In the genomic region with DNA sequence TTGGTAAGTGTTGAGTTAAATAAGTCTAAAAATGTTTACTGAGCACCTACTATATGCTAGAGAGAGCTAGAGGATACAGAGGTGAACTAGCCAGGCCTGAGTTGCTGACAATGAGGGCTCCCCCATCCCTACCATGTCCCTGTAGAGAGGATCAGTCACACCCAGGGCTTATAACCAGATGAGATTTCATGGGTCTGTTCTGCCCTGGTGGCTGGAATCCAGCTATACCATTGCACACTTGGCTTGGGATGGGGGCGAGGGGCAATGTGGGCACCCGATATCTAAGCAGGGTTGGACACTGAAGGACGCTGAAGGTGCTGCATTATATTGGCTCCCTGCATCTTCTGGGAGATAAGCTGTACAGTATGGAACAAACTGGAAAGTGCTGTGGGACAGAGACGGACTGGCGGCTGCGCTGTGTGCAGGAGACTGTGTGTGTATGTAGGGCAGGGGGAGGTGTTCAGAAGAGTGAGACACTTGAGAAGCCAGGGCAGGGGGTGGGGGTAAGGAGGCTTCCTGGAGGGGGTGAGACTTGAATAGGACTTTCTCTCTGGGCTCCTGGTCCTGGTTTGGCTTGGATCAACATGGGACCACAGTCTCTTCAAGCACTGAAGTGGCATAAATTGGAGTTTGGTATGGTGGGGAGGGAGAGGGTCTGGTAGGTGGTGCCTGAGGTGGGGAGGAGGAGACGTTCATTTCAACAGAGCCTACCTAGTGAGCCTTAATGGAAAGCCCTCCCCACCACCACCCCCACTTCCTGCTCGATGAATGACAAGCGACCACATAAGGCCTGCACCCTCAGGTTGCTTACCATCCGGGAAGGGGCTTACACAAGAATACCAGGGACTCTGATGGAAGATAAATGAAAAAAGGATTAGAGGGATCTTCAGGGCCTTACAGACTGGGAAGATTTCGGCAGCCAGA, we compare ENCODE assay signal across 10 cellular contexts. TPM values are rescaled to one million over a fixed set of nuclear protein-coding genes. Genes with fewer than 3 reads are reported as not detected.
A peak's percentile ranks its signal among the peaks of the same experiment; 100 is the strongest.
DNase-seq lines count a peak whose midpoint lies in the region; ATAC-seq, FAIRE-seq and TF ChIP-seq lines count a peak whose summit lies in the region.
"Had no signal": no experiment of that assay in that cellular context is flagged by ENCODE, and none has a peak within 500 bp of the region (broad histone marks: within the 10 kb centered on the region; RNA-seq: fewer than 3 reads in every experiment).

No MANE protein-coding gene starts in this region.

- no peaks in the 10 kb centered on the region for H3K9me3 ChIP-seq in BE2C

- no peaks in the 10 kb centered on the region for H3K27me3 ChIP-seq in BE2C

- no peak overlapping the region for H3K4me3 ChIP-seq in fibroblast of pulmonary artery (replicated peaks; ENCODE audit: low read depth, low read length)
- no peak overlapping the region for H3K4me3 ChIP-seq in BE2C (ENCODE audit: low read depth, low read length)

- DNase-seq in activated CD8-positive, alpha-beta memory T cell treated with anti-CD3 and anti-CD28 coated beads, Interleukin-2, amount 50 U/mL, for 4 hours, result peak; percentile 36
- no peak for DNase-seq in activated CD8-positive, alpha-beta memory T cell treated with anti-CD3 and anti-CD28 coated beads, Interleukin-2, amount 50 U/mL, for 48 hours
- peak; percentile 81 for DNase-seq in activated CD8-positive, alpha-beta T cell treated with anti-CD3 and anti-CD28 coated beads for 36 hours
- DNase-seq in fibroblast of pulmonary artery (ENCODE audit: low read depth) (no peak), substantia nigra (lab: John Stamatoyannopoulos, UW) (peak in 1 of 49 donors; percentile 17), BE2C (no peak), dedifferentiated amniotic fluid mesenchymal stem cell (ENCODE audit: extremely low spot score) (no peak), frontal cortex (ENCODE audit: low spot score in 2 of 2) (no peak)
- DNase-seq: hypothalamus, NCI-H1048 had no signal

- H3K9me3 Mint-ChIP-seq in activated CD8-positive, alpha-beta T cell treated with anti-CD3 and anti-CD28 coated beads for 36 hours, result peaks cover 7% of the 10 kb centered on the region

- FAIRE-seq in frontal cortex (lab: Jason Lieb, UNC), result no peak

- POLR2A ChIA-PET in activated CD8-positive, alpha-beta T cell treated with anti-CD3 and anti-CD28 coated beads for 36 hours (lab: Charles Lee), result interaction anchor here (0.9 to 2.6 kb wide), 5 partner anchors 9 to 50 kb away, joined by 3 to 17 read pairs (median 3); no protein-coding TSS in a partner anchor

- ATAC-seq in activated CD8-positive, alpha-beta T cell treated with anti-CD3 and anti-CD28 coated beads for 36 hours, result peak; percentile 5

- peak overlapping the region; percentile 92 for H3K27ac Mint-ChIP-seq in activated CD8-positive, alpha-beta T cell treated with anti-CD3 and anti-CD28 coated beads for 36 hours

- H3K4me3 Mint-ChIP-seq in activated CD8-positive, alpha-beta T cell treated with anti-CD3 and anti-CD28 coated beads for 36 hours, result peak overlapping the region; percentile 82

- no peaks in the 10 kb centered on the region for H3K36me3 ChIP-seq in BE2C

- H3K4me1 Mint-ChIP-seq in activated CD8-positive, alpha-beta T cell treated with anti-CD3 and anti-CD28 coated beads for 36 hours (ENCODE audit: low read depth), result peaks cover 53% of the 10 kb centered on the region

- H3K27ac ChIP-seq in substantia nigra (ENCODE audit: low read depth, low read length, poor library complexity, severe bottlenecking), result peak overlapping the region; percentile 66

- intact Hi-C loops in activated CD8-positive, alpha-beta T cell treated with anti-CD3 and anti-CD28 coated beads for 36 hours (cut with micrococcal nuclease), result no loop called here

- H3K4me1 ChIP-seq in BE2C, result no peaks in the 10 kb centered on the region

- CTCF ChIA-PET in activated CD8-positive, alpha-beta T cell treated with anti-CD3 and anti-CD28 coated beads for 36 hours (lab: Charles Lee), result interaction anchor here (13.8 kb wide), 1 partner anchor 46 kb away, joined by 307 read pairs; no protein-coding TSS in a partner anchor

- no peaks in the 10 kb centered on the region for H3K27me3 Mint-ChIP-seq in activated CD8-positive, alpha-beta T cell treated with anti-CD3 and anti-CD28 coated beads for 36 hours

- H3K36me3 Mint-ChIP-seq in activated CD8-positive, alpha-beta T cell treated with anti-CD3 and anti-CD28 coated beads for 36 hours (ENCODE audit: low read depth), result peaks cover 61% of the 10 kb centered on the region

- no peak for TF ChIP-seq CTCF in activated CD8-positive, alpha-beta T cell treated with anti-CD3 and anti-CD28 coated beads for 36 hours (IDR thresholded peaks at IDR 0.05)
- TF ChIP-seq CTCF in fibroblast of pulmonary artery (IDR thresholded peaks at IDR 0.05; ENCODE audit: low read length, missing control alignments) (peak; percentile 1), BE2C (IDR thresholded peaks at IDR 0.05; ENCODE audit: low read depth, low read length) (no peak; the same call in 1 of the 2 replicates)

RNA-seq across cellular contexts. Expression of a gene that starts 1.8 kb away (rescaled TPM):
- 100 to 1,000 TPM; 289 to 319 TPM for total RNA-seq in activated CD8-positive, alpha-beta T cell treated with anti-CD3 and anti-CD28 coated beads for 36 hours
- polyA plus RNA-seq in BE2C (2012; ENCODE audit: insufficient read depth, insufficient read length, low read depth), result 1.3 TPM
- total RNA-seq in frontal cortex, result 6.5 TPM

Comparison
In these comparisons a context has a peak if more than half of its experiments do, and no peak if none do; other contexts are left out.
1. DNase-seq: peak in activated CD8-positive, alpha-beta memory T cell treated with anti-CD3 and anti-CD28 coated beads, Interleukin-2, amount 50 U/mL, for 4 hours (single experiment) and activated CD8-positive, alpha-beta T cell treated with anti-CD3 and anti-CD28 coated beads for 36 hours (single experiment); none in activated CD8-positive, alpha-beta memory T cell treated with anti-CD3 and anti-CD28 coated beads, Interleukin-2, amount 50 U/mL, for 48 hours (single experiment), fibroblast of pulmonary artery (single experiment), BE2C (single experiment), dedifferentiated amniotic fluid mesenchymal stem cell (single experiment) and frontal cortex (0 of 2).
2. RNA of a gene that starts 1.8 kb away (total RNA-seq): 289 to 319 TPM in activated CD8-positive, alpha-beta T cell treated with anti-CD3 and anti-CD28 coated beads for 36 hours; 6.5 TPM in frontal cortex (single experiment); every median in the first group is over 10 times any median in the second.